1 cellular context compared by ENCODE assay signal in the genomic region with DNA sequence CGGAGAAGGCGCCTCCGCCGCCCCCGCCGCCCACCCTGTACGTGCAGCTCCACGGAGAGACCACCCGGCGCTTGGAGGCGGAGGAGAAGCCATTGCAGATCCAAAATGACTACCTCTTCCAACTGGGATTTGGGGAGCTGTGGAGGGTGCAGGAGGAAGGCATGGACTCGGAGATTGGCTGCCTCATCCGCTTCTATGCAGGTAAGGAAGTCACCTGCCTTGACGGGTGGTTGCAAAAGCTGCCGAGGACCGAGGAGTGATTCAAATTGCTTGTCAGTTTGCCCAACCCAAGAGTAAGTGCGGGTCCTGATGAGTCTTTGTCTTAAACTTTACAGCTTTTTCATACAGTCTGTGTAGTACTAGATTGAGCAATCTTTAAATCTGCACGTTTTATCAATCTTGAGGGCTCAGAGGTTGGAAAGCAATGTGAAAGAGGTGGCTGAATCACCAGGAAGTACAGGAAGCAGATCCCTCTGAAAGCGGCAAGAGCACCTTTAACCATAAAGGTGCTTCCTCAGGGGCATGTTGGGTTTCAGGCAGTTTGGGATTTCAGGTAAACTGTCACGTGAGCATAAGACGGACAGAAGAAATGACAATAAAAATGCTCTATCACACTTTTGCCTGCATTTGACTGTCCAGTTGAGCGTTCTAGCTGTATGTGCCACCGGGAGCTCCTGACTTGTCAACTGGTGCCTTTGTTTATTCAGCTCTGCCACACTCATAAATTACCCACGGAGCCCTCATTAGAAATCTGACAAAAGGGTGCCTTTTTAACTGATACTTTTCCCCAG.
A peak's percentile ranks its signal among the peaks of the same experiment; 100 is the strongest.
TF ChIP-seq lines count a peak whose summit lies in the region.

No MANE protein-coding gene starts in this region.

TF ChIP-seq in K562, 482 proteins besides CTCF, POLR2A, EP300 and RAD21 (continued from another document and continues in another):
- TF ChIP-seq PBX2 (CRISPR knock-in tag; IDR thresholded peaks at IDR 0.05; ENCODE audit: low read depth): no peak
- peak; percentile 18; the same call in 1 of the 2 replicates for TF ChIP-seq PBX2 (tag; conservative IDR thresholded peaks at IDR 0.05; ENCODE audit: low read depth)
- TF ChIP-seq, protein P1, sequence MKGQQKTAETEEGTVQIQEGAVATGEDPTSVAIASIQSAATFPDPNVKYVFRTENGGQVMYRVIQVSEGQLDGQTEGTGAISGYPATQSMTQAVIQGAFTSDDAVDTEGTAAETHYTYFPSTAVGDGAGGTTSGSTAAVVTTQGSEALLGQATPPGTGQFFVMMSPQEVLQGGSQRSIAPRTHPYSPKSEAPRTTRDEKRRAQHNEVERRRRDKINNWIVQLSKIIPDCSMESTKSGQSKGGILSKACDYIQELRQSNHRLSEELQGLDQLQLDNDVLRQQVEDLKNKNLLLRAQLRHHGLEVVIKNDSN (CRISPR knock-in tag; IDR thresholded peaks at IDR 0.05): peak; percentile 36; the same call in 1 of the 2 replicates
- TF ChIP-seq, protein P2, sequence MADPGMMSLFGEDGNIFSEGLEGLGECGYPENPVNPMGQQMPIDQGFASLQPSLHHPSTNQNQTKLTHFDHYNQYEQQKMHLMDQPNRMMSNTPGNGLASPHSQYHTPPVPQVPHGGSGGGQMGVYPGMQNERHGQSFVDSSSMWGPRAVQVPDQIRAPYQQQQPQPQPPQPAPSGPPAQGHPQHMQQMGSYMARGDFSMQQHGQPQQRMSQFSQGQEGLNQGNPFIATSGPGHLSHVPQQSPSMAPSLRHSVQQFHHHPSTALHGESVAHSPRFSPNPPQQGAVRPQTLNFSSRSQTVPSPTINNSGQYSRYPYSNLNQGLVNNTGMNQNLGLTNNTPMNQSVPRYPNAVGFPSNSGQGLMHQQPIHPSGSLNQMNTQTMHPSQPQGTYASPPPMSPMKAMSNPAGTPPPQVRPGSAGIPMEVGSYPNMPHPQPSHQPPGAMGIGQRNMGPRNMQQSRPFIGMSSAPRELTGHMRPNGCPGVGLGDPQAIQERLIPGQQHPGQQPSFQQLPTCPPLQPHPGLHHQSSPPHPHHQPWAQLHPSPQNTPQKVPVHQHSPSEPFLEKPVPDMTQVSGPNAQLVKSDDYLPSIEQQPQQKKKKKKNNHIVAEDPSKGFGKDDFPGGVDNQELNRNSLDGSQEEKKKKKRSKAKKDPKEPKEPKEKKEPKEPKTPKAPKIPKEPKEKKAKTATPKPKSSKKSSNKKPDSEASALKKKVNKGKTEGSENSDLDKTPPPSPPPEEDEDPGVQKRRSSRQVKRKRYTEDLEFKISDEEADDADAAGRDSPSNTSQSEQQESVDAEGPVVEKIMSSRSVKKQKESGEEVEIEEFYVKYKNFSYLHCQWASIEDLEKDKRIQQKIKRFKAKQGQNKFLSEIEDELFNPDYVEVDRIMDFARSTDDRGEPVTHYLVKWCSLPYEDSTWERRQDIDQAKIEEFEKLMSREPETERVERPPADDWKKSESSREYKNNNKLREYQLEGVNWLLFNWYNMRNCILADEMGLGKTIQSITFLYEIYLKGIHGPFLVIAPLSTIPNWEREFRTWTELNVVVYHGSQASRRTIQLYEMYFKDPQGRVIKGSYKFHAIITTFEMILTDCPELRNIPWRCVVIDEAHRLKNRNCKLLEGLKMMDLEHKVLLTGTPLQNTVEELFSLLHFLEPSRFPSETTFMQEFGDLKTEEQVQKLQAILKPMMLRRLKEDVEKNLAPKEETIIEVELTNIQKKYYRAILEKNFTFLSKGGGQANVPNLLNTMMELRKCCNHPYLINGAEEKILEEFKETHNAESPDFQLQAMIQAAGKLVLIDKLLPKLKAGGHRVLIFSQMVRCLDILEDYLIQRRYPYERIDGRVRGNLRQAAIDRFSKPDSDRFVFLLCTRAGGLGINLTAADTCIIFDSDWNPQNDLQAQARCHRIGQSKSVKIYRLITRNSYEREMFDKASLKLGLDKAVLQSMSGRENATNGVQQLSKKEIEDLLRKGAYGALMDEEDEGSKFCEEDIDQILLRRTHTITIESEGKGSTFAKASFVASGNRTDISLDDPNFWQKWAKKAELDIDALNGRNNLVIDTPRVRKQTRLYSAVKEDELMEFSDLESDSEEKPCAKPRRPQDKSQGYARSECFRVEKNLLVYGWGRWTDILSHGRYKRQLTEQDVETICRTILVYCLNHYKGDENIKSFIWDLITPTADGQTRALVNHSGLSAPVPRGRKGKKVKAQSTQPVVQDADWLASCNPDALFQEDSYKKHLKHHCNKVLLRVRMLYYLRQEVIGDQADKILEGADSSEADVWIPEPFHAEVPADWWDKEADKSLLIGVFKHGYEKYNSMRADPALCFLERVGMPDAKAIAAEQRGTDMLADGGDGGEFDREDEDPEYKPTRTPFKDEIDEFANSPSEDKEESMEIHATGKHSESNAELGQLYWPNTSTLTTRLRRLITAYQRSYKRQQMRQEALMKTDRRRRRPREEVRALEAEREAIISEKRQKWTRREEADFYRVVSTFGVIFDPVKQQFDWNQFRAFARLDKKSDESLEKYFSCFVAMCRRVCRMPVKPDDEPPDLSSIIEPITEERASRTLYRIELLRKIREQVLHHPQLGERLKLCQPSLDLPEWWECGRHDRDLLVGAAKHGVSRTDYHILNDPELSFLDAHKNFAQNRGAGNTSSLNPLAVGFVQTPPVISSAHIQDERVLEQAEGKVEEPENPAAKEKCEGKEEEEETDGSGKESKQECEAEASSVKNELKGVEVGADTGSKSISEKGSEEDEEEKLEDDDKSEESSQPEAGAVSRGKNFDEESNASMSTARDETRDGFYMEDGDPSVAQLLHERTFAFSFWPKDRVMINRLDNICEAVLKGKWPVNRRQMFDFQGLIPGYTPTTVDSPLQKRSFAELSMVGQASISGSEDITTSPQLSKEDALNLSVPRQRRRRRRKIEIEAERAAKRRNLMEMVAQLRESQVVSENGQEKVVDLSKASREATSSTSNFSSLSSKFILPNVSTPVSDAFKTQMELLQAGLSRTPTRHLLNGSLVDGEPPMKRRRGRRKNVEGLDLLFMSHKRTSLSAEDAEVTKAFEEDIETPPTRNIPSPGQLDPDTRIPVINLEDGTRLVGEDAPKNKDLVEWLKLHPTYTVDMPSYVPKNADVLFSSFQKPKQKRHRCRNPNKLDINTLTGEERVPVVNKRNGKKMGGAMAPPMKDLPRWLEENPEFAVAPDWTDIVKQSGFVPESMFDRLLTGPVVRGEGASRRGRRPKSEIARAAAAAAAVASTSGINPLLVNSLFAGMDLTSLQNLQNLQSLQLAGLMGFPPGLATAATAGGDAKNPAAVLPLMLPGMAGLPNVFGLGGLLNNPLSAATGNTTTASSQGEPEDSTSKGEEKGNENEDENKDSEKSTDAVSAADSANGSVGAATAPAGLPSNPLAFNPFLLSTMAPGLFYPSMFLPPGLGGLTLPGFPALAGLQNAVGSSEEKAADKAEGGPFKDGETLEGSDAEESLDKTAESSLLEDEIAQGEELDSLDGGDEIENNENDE (IDR thresholded peaks at IDR 0.05; ENCODE audit: low read depth, low read length): no peak
- no peak for TF ChIP-seq OTX1 (CRISPR knock-in tag; IDR thresholded peaks at IDR 0.05)
- no peak for TF ChIP-seq RHOXF2B (CRISPR knock-in tag; conservative IDR thresholded peaks at IDR 0.05)
- no peak for TF ChIP-seq PTBP1 (IDR thresholded peaks at IDR 0.05; ENCODE audit: low read depth, low read length)
- TF ChIP-seq, protein P3, sequence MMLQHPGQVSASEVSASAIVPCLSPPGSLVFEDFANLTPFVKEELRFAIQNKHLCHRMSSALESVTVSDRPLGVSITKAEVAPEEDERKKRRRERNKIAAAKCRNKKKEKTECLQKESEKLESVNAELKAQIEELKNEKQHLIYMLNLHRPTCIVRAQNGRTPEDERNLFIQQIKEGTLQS (IDR thresholded peaks at IDR 0.05): no peak
- TF ChIP-seq, protein P3 (CRISPR knock-in tag; conservative IDR thresholded peaks at IDR 0.05): no peak
- no peak for TF ChIP-seq KAT8 (IDR thresholded peaks at IDR 0.05; ENCODE audit: low read depth)
- no peak for TF ChIP-seq IFI16 (CRISPR knock-in tag; IDR thresholded peaks at IDR 0.05)
- TF ChIP-seq DMBX1 (CRISPR knock-in tag; IDR thresholded peaks at IDR 0.05; ENCODE audit: borderline replicate concordance): no peak
- peak; percentile 52 for TF ChIP-seq CEBPG (CRISPR knock-in tag; IDR thresholded peaks at IDR 0.05)
- peak; percentile 83 for TF ChIP-seq CEBPG (tag; conservative IDR thresholded peaks at IDR 0.05 in 1 of 2, IDR thresholded peaks at IDR 0.05 in 1 of 2)
- TF ChIP-seq TFE3 (CRISPR knock-in tag; IDR thresholded peaks at IDR 0.05): peak; percentile 61
- no peak for TF ChIP-seq BCL6 (CRISPR knock-in tag; IDR thresholded peaks at IDR 0.05)
- no peak for TF ChIP-seq RBM22 (IDR thresholded peaks at IDR 0.05; ENCODE audit: low read depth, low read length, poor library complexity, severe bottlenecking)
- TF ChIP-seq FUS (optimal IDR thresholded peaks at IDR 0.05; ENCODE audit: low read depth, low read length): no peak
- TF ChIP-seq L3MBTL2 (IDR thresholded peaks at IDR 0.05): no peak
- no peak for TF ChIP-seq GTF2F1 (IDR thresholded peaks at IDR 0.05; ENCODE audit: low read depth, low read length)
- TF ChIP-seq HDAC8 (tag; IDR thresholded peaks at IDR 0.05): no peak
- no peak for TF ChIP-seq ZNF134 (CRISPR knock-in tag; conservative IDR thresholded peaks at IDR 0.05)
- TF ChIP-seq, protein P4, sequence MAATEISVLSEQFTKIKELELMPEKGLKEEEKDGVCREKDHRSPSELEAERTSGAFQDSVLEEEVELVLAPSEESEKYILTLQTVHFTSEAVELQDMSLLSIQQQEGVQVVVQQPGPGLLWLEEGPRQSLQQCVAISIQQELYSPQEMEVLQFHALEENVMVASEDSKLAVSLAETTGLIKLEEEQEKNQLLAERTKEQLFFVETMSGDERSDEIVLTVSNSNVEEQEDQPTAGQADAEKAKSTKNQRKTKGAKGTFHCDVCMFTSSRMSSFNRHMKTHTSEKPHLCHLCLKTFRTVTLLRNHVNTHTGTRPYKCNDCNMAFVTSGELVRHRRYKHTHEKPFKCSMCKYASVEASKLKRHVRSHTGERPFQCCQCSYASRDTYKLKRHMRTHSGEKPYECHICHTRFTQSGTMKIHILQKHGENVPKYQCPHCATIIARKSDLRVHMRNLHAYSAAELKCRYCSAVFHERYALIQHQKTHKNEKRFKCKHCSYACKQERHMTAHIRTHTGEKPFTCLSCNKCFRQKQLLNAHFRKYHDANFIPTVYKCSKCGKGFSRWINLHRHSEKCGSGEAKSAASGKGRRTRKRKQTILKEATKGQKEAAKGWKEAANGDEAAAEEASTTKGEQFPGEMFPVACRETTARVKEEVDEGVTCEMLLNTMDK (IDR thresholded peaks at IDR 0.05; ENCODE audit: borderline replicate concordance, insufficient read depth, low read depth, low read length, poor library complexity, severe bottlenecking): no peak
- TF ChIP-seq ZHX1 (conservative IDR thresholded peaks at IDR 0.05; ENCODE audit: low read length): no peak
- peak; percentile 69 to 73; a peak in 3 of 4 replicates for TF ChIP-seq KDM1A (IDR thresholded peaks at IDR 0.05)
- TF ChIP-seq CHD1 (IDR thresholded peaks at IDR 0.05; ENCODE audit: low read length): peak; percentile 31
- TF ChIP-seq HIVEP1 (CRISPR knock-in tag; IDR thresholded peaks at IDR 0.05): no peak
- TF ChIP-seq CBX1 (IDR thresholded peaks at IDR 0.05; ENCODE audit: low read depth): no peak
- TF ChIP-seq CBFA2T2 (conservative IDR thresholded peaks at IDR 0.05): no peak
- no peak for TF ChIP-seq ZNF77 (CRISPR knock-in tag; IDR thresholded peaks at IDR 0.05)
- TF ChIP-seq PCBP1 (IDR thresholded peaks at IDR 0.05; ENCODE audit: low read depth, low read length, poor library complexity, severe bottlenecking): no peak
